14 cellular contexts compared by ENCODE assay signal in the genomic region with DNA sequence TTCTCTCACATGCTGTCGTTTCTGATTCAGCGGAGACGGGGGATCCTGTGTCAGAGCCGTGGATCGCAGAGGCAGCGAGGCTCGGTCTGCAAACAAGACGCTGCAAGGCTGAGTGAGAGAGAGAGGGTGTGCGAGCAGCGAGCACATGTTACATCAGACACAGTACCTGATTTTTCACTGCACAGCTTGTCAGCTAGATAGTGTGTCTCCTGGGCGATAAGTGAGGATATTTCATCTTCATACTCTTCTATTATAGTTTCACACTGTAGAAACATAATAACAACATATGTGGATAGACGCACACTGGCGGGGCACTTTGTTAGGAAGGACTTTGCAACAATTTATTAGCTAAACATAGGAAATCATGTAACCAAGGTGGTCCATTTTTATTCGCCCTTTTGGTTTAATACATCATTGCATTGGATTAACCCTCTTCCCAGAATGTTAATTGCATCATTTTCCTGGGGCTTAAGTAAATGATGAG. TPM values are rescaled to one million over a fixed set of nuclear protein-coding genes. Genes with fewer than 3 reads are reported as not detected.
DNase-seq lines count a peak whose midpoint lies in the region; ATAC-seq and TF ChIP-seq lines count a peak whose summit lies in the region.
"Had no signal": no experiment of that assay in that cellular context is flagged by ENCODE, and none has a peak within 500 bp of the region (broad histone marks: within the 10 kb centered on the region; RNA-seq: fewer than 3 reads in every experiment).

No MANE protein-coding gene starts in this region.

- POLR2A ChIA-PET in MCF 10A (lab: Yijun Ruan, JAX) = interaction anchor here (0.6 to 0.7 kb wide), 2 partner anchors 31 to 510 kb away, joined by 3 read pairs; no protein-coding TSS in a partner anchor

- H3K9me3 Mint-ChIP-seq in MCF 10A (ENCODE audit: unreplicated experiment) = no peaks in the 10 kb centered on the region
- H3K9me3 Mint-ChIP-seq: activated T-cell treated with anti-CD3 and anti-CD28 coated beads, Interleukin-2, amount 50 U/mL, for 4 hours; immature natural killer cell had no signal

- H3K4me2 ChIP-seq in OCI-LY3 (ENCODE audit: low read length) = peak overlapping the region; percentile 46

- peak; percentile 48 for ATAC-seq in foreskin keratinocyte
- ATAC-seq: pancreas had no signal

- no peaks in the 10 kb centered on the region for H3K9me3 ChIP-seq in breast epithelium
- no peaks in the 10 kb centered on the region for H3K9me3 ChIP-seq in OCI-LY3 (ENCODE audit: insufficient read depth, low read length)
- peaks cover 0 to 7% (median 0%) of the 10 kb centered on the region in 8 donors for H3K9me3 ChIP-seq in spleen
- no peaks in the 10 kb centered on the region for H3K9me3 ChIP-seq in effector memory CD4-positive, alpha-beta T cell (ENCODE audit: control insufficient read depth, low read length)
- H3K9me3 ChIP-seq: esophagus muscularis mucosa, pancreas had no signal

- H2AFZ ChIP-seq in OCI-LY3 (ENCODE audit: low read depth, low read length) = no peak overlapping the region

- H3K4me3 Mint-ChIP-seq in MCF 10A (ENCODE audit: unreplicated experiment) = peak overlapping the region; percentile 21
- H3K4me3 Mint-ChIP-seq: activated T-cell treated with anti-CD3 and anti-CD28 coated beads, Interleukin-2, amount 50 U/mL, for 4 hours; immature natural killer cell had no signal

- H3K36me3 Mint-ChIP-seq in MCF 10A (ENCODE audit: insufficient read depth, unreplicated experiment) = no peaks in the 10 kb centered on the region

- TF ChIP-seq POLR2A in breast epithelium (IDR thresholded peaks at IDR 0.05) (no peak), spleen (IDR thresholded peaks at IDR 0.05) (no peak)

- H4K20me1 ChIP-seq in OCI-LY3 (ENCODE audit: insufficient read depth, low read length) = no peaks in the 10 kb centered on the region

- no peak overlapping the region for H3K27ac ChIP-seq in breast epithelium
- no peak overlapping the region for H3K27ac ChIP-seq in OCI-LY3 (ENCODE audit: low read length)
- H3K27ac ChIP-seq in foreskin keratinocyte = no peak overlapping the region
- no peak overlapping the region for H3K27ac ChIP-seq in spleen
- no peak overlapping the region for H3K27ac ChIP-seq in effector memory CD4-positive, alpha-beta T cell (ENCODE audit: insufficient read depth, low read length, poor library complexity, severe bottlenecking)
- H3K27ac ChIP-seq: brain microvascular endothelial cell, esophagus muscularis mucosa, pancreas had no signal

- TF ChIP-seq CTCF in MCF 10A (IDR thresholded peaks at IDR 0.05; ENCODE audit: unreplicated experiment) (no peak), breast epithelium (IDR thresholded peaks at IDR 0.05) (no peak), OCI-LY3 (IDR thresholded peaks at IDR 0.05; ENCODE audit: low read depth, low read length) (no peak), foreskin keratinocyte (conservative IDR thresholded peaks at IDR 0.05) (no peak), spleen (IDR thresholded peaks at IDR 0.05 in 8 of 11, conservative IDR thresholded peaks at IDR 0.05 in 3 of 11) (no peak)

- DNase-seq in MCF 10A (ENCODE audit: unreplicated experiment) (no peak), breast epithelium (ENCODE audit: low spot score in 2 of 2) (no peak), foreskin keratinocyte (peak in 1 of 2 donors; percentile 35), spleen (peak; percentile 34), medulla oblongata (ENCODE audit: extremely low spot score) (no peak), NCI-H1105 (lab: John Stamatoyannopoulos, UW) (no peak)
- DNase-seq in effector memory CD4-positive, alpha-beta T cell = no peak
- DNase-seq: activated T-cell treated with anti-CD3 and anti-CD28 coated beads, Interleukin-2, amount 50 U/mL, for 4 hours; brain microvascular endothelial cell; HCEC 1CT; immature natural killer cell; pancreas had no signal

- H3K27me3 ChIP-seq in breast epithelium (peaks cover 4 to 91% of the 10 kb centered on the region in 2 donors), OCI-LY3 (ENCODE audit: low read depth, low read length) (peaks cover 61% of the 10 kb centered on the region), foreskin keratinocyte (peaks cover 100% of the 10 kb centered on the region), spleen (replicated peaks in 1 of 7) (peaks cover 7 to 100% (median 77%) of the 10 kb centered on the region in 7 donors)
- H3K27me3 ChIP-seq in effector memory CD4-positive, alpha-beta T cell (replicated peaks; ENCODE audit: control insufficient read depth, insufficient read depth, low read length, poor library complexity, severe bottlenecking) = peaks cover 56% of the 10 kb centered on the region

- H3K36me3 ChIP-seq in breast epithelium = no peaks in the 10 kb centered on the region
- no peaks in the 10 kb centered on the region for H3K36me3 ChIP-seq in OCI-LY3 (replicated peaks; ENCODE audit: low read depth, low read length)
- H3K36me3 ChIP-seq in spleen = no peaks in the 10 kb centered on the region
- no peaks in the 10 kb centered on the region for H3K36me3 ChIP-seq in effector memory CD4-positive, alpha-beta T cell (ENCODE audit: control insufficient read depth, insufficient read depth, low read length)
- H3K36me3 ChIP-seq: brain microvascular endothelial cell, esophagus muscularis mucosa, pancreas had no signal

- H3K4me1 Mint-ChIP-seq in MCF 10A (ENCODE audit: insufficient read depth, unreplicated experiment) = peaks cover 6% of the 10 kb centered on the region

- no TSS peak for BruUV-seq in MCF 10A (replicated peaks; lab: Mats Ljungman, UMichigan)

- 11 to 13% (median 12%) methylated on average over 14 of the region's 14 CpGs for WGBS in spleen, 5 donors

- CTCF ChIA-PET in MCF 10A (lab: Yijun Ruan, JAX) = interaction anchor here (0.7 to 1.0 kb wide), 2 partner anchors 38 to 70 kb away, joined by 3 to 4 read pairs; no protein-coding TSS in a partner anchor

- H3K4me3 ChIP-seq in breast epithelium = no peak overlapping the region
- peak overlapping the region; percentile 44 for H3K4me3 ChIP-seq in OCI-LY3 (ENCODE audit: low read length)
- H3K4me3 ChIP-seq in spleen = no peak overlapping the region
- H3K4me3 ChIP-seq in effector memory CD4-positive, alpha-beta T cell (ENCODE audit: insufficient read depth, low read depth, low read length, poor library complexity, severe bottlenecking) = no peak overlapping the region
- H3K4me3 ChIP-seq: esophagus muscularis mucosa, pancreas had no signal

- no peaks in the 10 kb centered on the region for H3K79me2 ChIP-seq in OCI-LY3 (ENCODE audit: low read length)

- peaks cover 100% of the 10 kb centered on the region for H3K27me3 Mint-ChIP-seq in MCF 10A (ENCODE audit: insufficient read depth, unreplicated experiment)

- H3K9ac ChIP-seq in OCI-LY3 (ENCODE audit: low read length) = no peak overlapping the region

- H3K27ac Mint-ChIP-seq in MCF 10A (ENCODE audit: low read depth, unreplicated experiment) = no peak overlapping the region
- H3K27ac Mint-ChIP-seq: immature natural killer cell had no signal

- no peaks in the 10 kb centered on the region for H3K4me1 ChIP-seq in breast epithelium
- H3K4me1 ChIP-seq in OCI-LY3 (ENCODE audit: low read length) = no peaks in the 10 kb centered on the region
- no peaks in the 10 kb centered on the region for H3K4me1 ChIP-seq in foreskin keratinocyte
- peaks cover 7 to 21% (median 14%) of the 10 kb centered on the region in 6 donors for H3K4me1 ChIP-seq in spleen
- H3K4me1 ChIP-seq in effector memory CD4-positive, alpha-beta T cell (ENCODE audit: control insufficient read depth, insufficient read depth, low read length, poor library complexity, severe bottlenecking) = peaks cover 12% of the 10 kb centered on the region
- H3K4me1 ChIP-seq: pancreas had no signal

- intact Hi-C loops in MCF 10A (cut with micrococcal nuclease) = loop anchor here (10.0 kb wide), 1 partner anchor 122 kb away; no protein-coding TSS in a partner anchor
- intact Hi-C loops in breast epithelium (cut with DNase I; ENCODE audit: low total_unique reads) = no loop called here
- intact Hi-C loops in spleen (cut with DNase I; ENCODE audit: low total_unique reads) = no loop called here

RNA-seq across cellular contexts. Expression of a gene that starts 39.5 kb away (rescaled TPM):
- total RNA-seq in MCF 10A (2022) = not detected in 2 replicates
- total RNA-seq in breast epithelium = under 1 TPM in 1 of 3 donors, not detected in 2; 0.29 TPM
- not detected in 2 replicates for total RNA-seq in foreskin keratinocyte
- not detected in 2 replicates for polyA plus RNA-seq in foreskin keratinocyte
- total RNA-seq in spleen = not detected
- polyA plus RNA-seq in spleen = not detected
- total RNA-seq: activated T-cell treated with anti-CD3 and anti-CD28 coated beads, Interleukin-2, amount 50 U/mL, for 4 hours; esophagus muscularis mucosa; pancreas had no signal
- polyA plus RNA-seq: immature natural killer cell, pancreas had no signal

RNA-seq across cellular contexts. Expression of a gene that starts 49.0 kb away (rescaled TPM):
- total RNA-seq in MCF 10A (2022) = not detected in 2 replicates
- under 1 TPM in 2 of 3 donors, not detected in 1; 0.32 to 0.33 TPM for total RNA-seq in breast epithelium
- not detected in 2 replicates for total RNA-seq in foreskin keratinocyte
- polyA plus RNA-seq in foreskin keratinocyte = not detected in 2 replicates
- not detected for total RNA-seq in spleen
- under 1 TPM in 2 of 3 donors, not detected in 1; 0.03 to 0.04 TPM for polyA plus RNA-seq in spleen
- total RNA-seq: activated T-cell treated with anti-CD3 and anti-CD28 coated beads, Interleukin-2, amount 50 U/mL, for 4 hours; pancreas had no signal
- polyA plus RNA-seq: immature natural killer cell, pancreas had no signal
